In genomic region chrX:15314472-15314871, GRCh38 we compare ENCODE assay signal across 18 cellular contexts. TPM values are rescaled to one million over a fixed set of nuclear protein-coding genes. Genes with fewer than 3 reads are reported as not detected.
DNase-seq lines count a peak whose midpoint lies in the region; ATAC-seq and TF ChIP-seq lines count a peak whose summit lies in the region.
"Had no signal": no experiment of that assay in that cellular context is flagged by ENCODE, and none has a peak within 500 bp of the region (broad histone marks: within the 10 kb centered on the region; RNA-seq: fewer than 3 reads in every experiment).

No MANE protein-coding gene starts in this region.

- peak overlapping the region; percentile 64 to 78 (median 74) for H3K9ac ChIP-seq in skeletal muscle tissue (ENCODE audit: low read depth in 1 of 3, low read length in 3 of 3)
- H3K9ac ChIP-seq: GM23248 had no signal

- no peaks in the 10 kb centered on the region for H3K9me3 Mint-ChIP-seq in chondrocyte (ENCODE audit: low read depth)
- H3K9me3 Mint-ChIP-seq: CD4-positive, alpha-beta T cell; HFFc6; IgD-negative memory B cell had no signal

- H3K4me3 ChIP-seq in heart left ventricle (peak overlapping the region in 11 of 12 donors; percentile 12 to 58 (median 46)), HEK293 (ENCODE audit: low read depth, low read length) (no peak overlapping the region), right atrium auricular region (peak overlapping the region; percentile 30 to 35), skeletal muscle tissue (ENCODE audit: low read length in 3 of 3) (peak overlapping the region; percentile 27 to 73 (median 47))
- H3K4me3 ChIP-seq: GM23248 had no signal

- intact Hi-C loops in heart left ventricle (cut with DNase I) (no loop called here), cardiac septum (cut with DNase I) (no loop called here)

- TF ChIP-seq CTCF in heart left ventricle (IDR thresholded peaks at IDR 0.05) (no peak), HEK293 (tag by site-specific recombination; IDR thresholded peaks at IDR 0.05) (no peak), right atrium auricular region (IDR thresholded peaks at IDR 0.05) (no peak), chondrocyte (IDR thresholded peaks at IDR 0.05) (no peak)

- CTCF ChIA-PET in HEK293 (lab: Yijun Ruan, JAX): interaction anchor here (0.9 kb wide), 1 partner anchor 14 kb away, joined by 3 read pairs; no protein-coding TSS in a partner anchor

- H3K36me3 ChIP-seq in heart left ventricle (no peaks in the 10 kb centered on the region), HEK293 (ENCODE audit: control insufficient read depth in 2 of 2, insufficient read depth in 1 of 2, low read length in 2 of 2) (no peaks in the 10 kb centered on the region), right atrium auricular region (no peaks in the 10 kb centered on the region), skeletal muscle tissue (ENCODE audit: control insufficient read depth in 3 of 3, insufficient read depth in 3 of 3, low read length in 3 of 3) (no peaks in the 10 kb centered on the region)

- H3K4me1 ChIP-seq in heart left ventricle (peaks cover 0 to 18% (median 1%) of the 10 kb centered on the region in 12 donors), HEK293 (ENCODE audit: control insufficient read depth, insufficient read depth, low read length) (no peaks in the 10 kb centered on the region), right atrium auricular region (peaks cover 0 to 4% of the 10 kb centered on the region in 2 donors), skeletal muscle tissue (ENCODE audit: control insufficient read depth in 3 of 3, insufficient read depth in 3 of 3, low read length in 3 of 3) (peaks cover 0 to 3% (median 0%) of the 10 kb centered on the region in 3 donors)
- H3K4me1 ChIP-seq: Caco-2 had no signal

- no peak for DNase-seq in heart left ventricle
- DNase-seq in cardiac septum (ENCODE audit: low spot score): no peak
- DNase-seq in right atrium auricular region (ENCODE audit: low spot score): no peak
- no peak for DNase-seq in stimulated activated naive CD8-positive, alpha-beta T cell treated with anti-CD3 and anti-CD28 coated beads, Interleukin-15, Interleukin-2, amounts not matched to agents 100 U/mL and 50 U/mL, for 24 hours
- no peak for DNase-seq in chondrocyte (ENCODE audit: low spot score)
- DNase-seq: AML-193; Caco-2; CD4-positive, alpha-beta T cell; GM23248; HCEC 1CT; HFFc6 had no signal

- H3K36me3 Mint-ChIP-seq in chondrocyte (ENCODE audit: low read depth): peaks cover 2% of the 10 kb centered on the region
- H3K36me3 Mint-ChIP-seq: IgD-negative memory B cell had no signal

- peak overlapping the region in 11 of 12 donors; percentile 22 to 87 (median 74) for H3K27ac ChIP-seq in heart left ventricle
- no peak overlapping the region for H3K27ac ChIP-seq in HEK293 (ENCODE audit: extremely low read depth, low read depth, low read length)
- peak overlapping the region; percentile 53 to 83 for H3K27ac ChIP-seq in right atrium auricular region
- peak overlapping the region; percentile 71 for H3K27ac ChIP-seq in skeletal muscle tissue (ENCODE audit: low read depth, low read length)
- H3K27ac ChIP-seq: C4-2B, GM23248 had no signal

- H3K27ac Mint-ChIP-seq in chondrocyte (ENCODE audit: unreplicated experiment): no peak overlapping the region
- H3K27ac Mint-ChIP-seq: CD4-positive, alpha-beta T cell; HFFc6; IgD-negative memory B cell had no signal

- H3K9me3 ChIP-seq in heart left ventricle (no peaks in the 10 kb centered on the region), HEK293 (ENCODE audit: control insufficient read depth, insufficient read depth, low read depth, low read length) (no peaks in the 10 kb centered on the region), right atrium auricular region (no peaks in the 10 kb centered on the region), skeletal muscle tissue (ENCODE audit: control insufficient read depth in 3 of 3, low read length in 3 of 3) (no peaks in the 10 kb centered on the region)
- H3K9me3 ChIP-seq: Caco-2 had no signal

- peak in 1 of 4 donors; percentile 16 for ATAC-seq in heart left ventricle
- no peak for ATAC-seq in stimulated activated naive CD8-positive, alpha-beta T cell treated with anti-CD3 and anti-CD28 coated beads, Interleukin-15, Interleukin-2, amounts not matched to agents 100 U/mL and 50 U/mL, for 24 hours
- ATAC-seq: HepG2 had no signal

- H3K4me1 Mint-ChIP-seq in chondrocyte (ENCODE audit: low read depth): peaks cover 6% of the 10 kb centered on the region
- H3K4me1 Mint-ChIP-seq: IgD-negative memory B cell had no signal

- POLR2A ChIA-PET in HEK293 (lab: Yijun Ruan, JAX): no interaction called here

- TF ChIP-seq POLR2A in heart left ventricle (IDR thresholded peaks at IDR 0.05): no peak

- H3K4me3 Mint-ChIP-seq in chondrocyte (ENCODE audit: unreplicated experiment): no peak overlapping the region
- H3K4me3 Mint-ChIP-seq: CD4-positive, alpha-beta T cell; HFFc6; IgD-negative memory B cell had no signal

- peaks cover 0 to 16% (median 0%) of the 10 kb centered on the region in 9 donors for H3K27me3 ChIP-seq in heart left ventricle
- H3K27me3 ChIP-seq in right atrium auricular region: no peaks in the 10 kb centered on the region
- no peaks in the 10 kb centered on the region for H3K27me3 ChIP-seq in skeletal muscle tissue (ENCODE audit: control insufficient read depth in 3 of 3, insufficient read depth in 3 of 3, low read length in 3 of 3)

- H3K27me3 Mint-ChIP-seq in chondrocyte (ENCODE audit: low read depth): peaks cover 2% of the 10 kb centered on the region
- H3K27me3 Mint-ChIP-seq: CD4-positive, alpha-beta T cell; IgD-negative memory B cell had no signal

- WGBS in heart left ventricle, 4 donors: 18 to 30% (median 24%) methylated on average over 2 of the region's 2 CpGs

TF ChIP-seq in HEK293, 187 proteins besides CTCF, POLR2A, EP300 and RAD21 (continues in another document):
- no peak for TF ChIP-seq ZIC2 (tag by site-specific recombination; IDR thresholded peaks at IDR 0.05)
- TF ChIP-seq ZNF121 (tag by site-specific recombination; IDR thresholded peaks at IDR 0.05): no peak
- peak; percentile 37; the same call in 1 of the 2 replicates for TF ChIP-seq ATF2 (tag by site-specific recombination; IDR thresholded peaks at IDR 0.05; ENCODE audit: low read depth)
- no peak for TF ChIP-seq ZNF514 (tag by site-specific recombination; IDR thresholded peaks at IDR 0.05)
- no peak for TF ChIP-seq ZBTB6 (tag by site-specific recombination; IDR thresholded peaks at IDR 0.05)
- TF ChIP-seq ZNF350 (tag by site-specific recombination; IDR thresholded peaks at IDR 0.05): no peak

RNA-seq across cellular contexts. Expression of gene ASB11, which starts 1.0 kb away (rescaled TPM):
- total RNA-seq in heart left ventricle (100 to 1,000 TPM in 3 of 9 donors, 10 to 100 TPM in 6; 53.2 to 246 (median 90.0) TPM), cardiac septum (60.8 TPM), right atrium auricular region (100 to 1,000 TPM in 1 of 2 donors, 10 to 100 TPM in 1; 57.1 to 137 TPM), skeletal muscle tissue (15.1 TPM), chondrocyte (not detected in 3 replicates)
- polyA plus RNA-seq in heart left ventricle: 10 to 100 TPM; 14.5 to 21.0 TPM
- total RNA-seq: A172; Caco-2; CD4-positive, alpha-beta T cell; GM23248; HepG2; HFFc6 had no signal
- polyA plus RNA-seq: BJ, GM23248, HepG2, IgD-negative memory B cell had no signal

RNA-seq across cellular contexts. Expression of gene PIGA, which starts 20.9 kb away (rescaled TPM):
- total RNA-seq in heart left ventricle (1 to 10 TPM; 1.6 to 7.4 (median 4.5) TPM), cardiac septum (6.8 TPM), right atrium auricular region (1 to 10 TPM; 2.7 to 2.9 TPM), skeletal muscle tissue (6.8 TPM), chondrocyte (7.1 to 8.2 TPM (median 8.2 TPM) in 3 replicates)
- polyA plus RNA-seq in heart left ventricle: 1 to 10 TPM; 3.0 to 9.9 TPM

RNA-seq across cellular contexts. Expression of gene ASB9, which starts 44.6 kb away (rescaled TPM):
- total RNA-seq in heart left ventricle (1 to 10 TPM in 5 of 9 donors, under 1 TPM in 4; 0.37 to 2.8 (median 1.6) TPM), cardiac septum (0.46 TPM), right atrium auricular region (1 to 10 TPM; 1.1 to 1.8 TPM), skeletal muscle tissue (3.7 TPM), chondrocyte (not detected in 3 replicates)
- polyA plus RNA-seq in heart left ventricle: 1 to 10 TPM in 1 of 2 donors, under 1 TPM in 1; 0.88 to 1.4 TPM
- polyA plus RNA-seq: GM23248, IgD-negative memory B cell had no signal

Comparison
In these comparisons a context has a peak if more than half of its experiments do, and no peak if none do; other contexts are left out.
1. RNA of gene ASB11, which starts 1.0 kb away (total RNA-seq): 57.1 to 137 TPM in right atrium auricular region, 53.2 to 246 TPM in heart left ventricle, 60.8 TPM in cardiac septum (single experiment) and 15.1 TPM in skeletal muscle tissue (single experiment); not detected in chondrocyte; every median in the first group is over 10 times any median in the second.